8 cellular contexts compared by ENCODE assay signal in the genomic region with DNA sequence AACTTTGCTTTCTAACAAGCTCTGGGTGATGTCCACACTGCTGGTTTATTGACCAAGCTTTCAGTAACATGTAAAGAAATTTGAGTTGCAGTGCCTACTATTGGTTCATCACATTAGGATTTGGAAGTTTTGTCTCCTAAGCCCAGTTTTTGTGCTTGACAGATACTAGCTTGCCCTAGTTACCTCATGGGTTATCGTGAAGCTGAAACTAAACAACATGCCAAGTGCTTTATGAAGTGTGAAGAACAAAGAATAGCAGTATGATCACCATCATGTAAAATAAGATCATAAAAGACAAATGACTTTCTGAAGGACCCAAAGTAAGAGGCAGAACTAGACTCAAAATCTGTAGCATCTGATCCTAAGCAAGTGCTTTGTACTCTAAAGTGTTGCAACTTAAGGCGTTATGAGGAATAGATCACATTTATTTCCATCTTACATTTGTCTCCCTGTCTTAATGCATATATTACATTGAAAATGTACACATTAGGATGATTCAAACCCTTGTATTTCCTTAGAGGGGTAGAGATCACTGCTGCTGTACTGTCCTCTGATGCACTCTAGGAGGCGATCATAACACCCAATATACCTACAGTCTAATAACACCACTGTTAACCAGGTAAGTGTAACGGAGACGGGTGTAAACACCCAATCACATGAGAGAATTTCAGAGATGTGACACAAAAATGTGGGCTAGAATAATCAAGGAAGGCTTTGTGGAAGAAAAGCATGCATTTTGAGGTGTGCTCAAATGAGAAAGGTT.
DNase-seq lines count a peak whose midpoint lies in the region; ATAC-seq and TF ChIP-seq lines count a peak whose summit lies in the region.

No MANE protein-coding gene starts in this region.

- ATAC-seq in GM18870 (IDR thresholded peaks at IDR 0.05; ENCODE audit: unreplicated experiment) (peak; percentile 63), HG02840 (IDR thresholded peaks at IDR 0.05; ENCODE audit: low FRiP score, unreplicated experiment) (peak; percentile 56)

- DNase-seq in SK-MEL-5 (ENCODE audit: low read depth, low spot score), result peak; percentile 61
- DNase-seq in neural crest cell (ENCODE audit: low read depth, low spot score), result no peak
- no peak for DNase-seq in activated T-cell treated with anti-CD3 and anti-CD28 coated beads, Interleukin-2, amount 50 U/mL, for 1 hour
- no peak for DNase-seq in activated CD4-positive, alpha-beta T cell treated with anti-CD3 and anti-CD28 coated beads, Interleukin-2, amount 50 U/mL, for 4 hours
- DNase-seq in EL, result no peak
- DNase-seq in DMS 273 (lab: John Stamatoyannopoulos, UW; ENCODE audit: unreplicated experiment), result no peak

- H3K4me3 Mint-ChIP-seq in neural crest cell, result no peak overlapping the region

- peaks cover 2% of the 10 kb centered on the region for H3K36me3 Mint-ChIP-seq in neural crest cell (ENCODE audit: low read depth)

- H3K9me3 Mint-ChIP-seq in neural crest cell, result no peaks in the 10 kb centered on the region

- H3K27me3 Mint-ChIP-seq in neural crest cell (ENCODE audit: low read depth), result no peaks in the 10 kb centered on the region

- no peak overlapping the region for H3K27ac Mint-ChIP-seq in neural crest cell (ENCODE audit: unreplicated experiment)

- peak; percentile 23 for TF ChIP-seq CTCF in neural crest cell (conservative IDR thresholded peaks at IDR 0.05)

- peaks cover 16% of the 10 kb centered on the region for H3K4me1 Mint-ChIP-seq in neural crest cell

- in situ Hi-C loops in SK-MEL-5 (cut with HindIII; ENCODE audit: low pct_unique_long_range_greater_than_20kb, low sequenced_read_pairs), result no loop called here
